9 cellular contexts compared by ENCODE assay signal in genomic region chr13:97359181-97360057, GRCh38.
DNase-seq lines count a peak whose midpoint lies in the region; ATAC-seq and TF ChIP-seq lines count a peak whose summit lies in the region.
"Had no signal": no experiment of that assay in that cellular context is flagged by ENCODE, and none has a peak within 500 bp of the region (broad histone marks: within the 10 kb centered on the region; RNA-seq: fewer than 3 reads in every experiment).

No MANE protein-coding gene starts in this region.

- H3K27ac Mint-ChIP-seq in naive B cell, result no peak overlapping the region
- H3K27ac Mint-ChIP-seq: dendritic cell treated with granulocyte-macrophage colony-stimulating factor and Interleukin-4, amounts not matched to agents 40 ng/mL and 50 ng/mL, for 4 days had no signal

- DNase-seq in DMS 273 (lab: John Stamatoyannopoulos, UW; ENCODE audit: unreplicated experiment) (peak; percentile 75), NCI-H510A treated with DMSO at 0.1 percent for 48 hours (lab: John Stamatoyannopoulos, UW) (peak; percentile 71), epithelial cell of esophagus (ENCODE audit: low read depth) (peak; percentile 81), naive B cell (peak; percentile 46), thyroid gland (peak; percentile 34 to 35)
- DNase-seq in activated CD4-positive, alpha-beta T cell treated with anti-CD3 and anti-CD28 coated beads, Interleukin-2, amount 50 U/mL, for 48 hours, result peak; percentile 22 to 42

- WGBS in thyroid gland, 2 donors, result 44 to 49% methylated on average over 8 of the region's 8 CpGs

- peak overlapping the region in 1 of 3 donors; percentile 30 for H3K27ac ChIP-seq in thyroid gland

- intact Hi-C loops in thyroid gland (cut with DNase I), result loop anchor here (5.0 kb wide), 1 partner anchor 247 kb away; no protein-coding TSS in a partner anchor

- H3K4me3 Mint-ChIP-seq in naive B cell, result no peak overlapping the region
- H3K4me3 Mint-ChIP-seq: dendritic cell treated with granulocyte-macrophage colony-stimulating factor and Interleukin-4, amounts not matched to agents 40 ng/mL and 50 ng/mL, for 4 days had no signal

- no peaks in the 10 kb centered on the region for H3K27me3 ChIP-seq in thyroid gland

- no peaks in the 10 kb centered on the region for H3K36me3 ChIP-seq in thyroid gland

- H3K36me3 Mint-ChIP-seq in naive B cell, result peaks cover 30 to 38% of the 10 kb centered on the region in 2 donors

- no peaks in the 10 kb centered on the region for H3K9me3 ChIP-seq in thyroid gland

- peaks cover 0 to 15% (median 0%) of the 10 kb centered on the region in 3 donors for H3K4me1 Mint-ChIP-seq in naive B cell

- peaks cover 14 to 17% of the 10 kb centered on the region in 2 donors for H3K4me1 ChIP-seq in thyroid gland

- no peaks in the 10 kb centered on the region for H3K9me3 Mint-ChIP-seq in naive B cell
- H3K9me3 Mint-ChIP-seq: dendritic cell treated with granulocyte-macrophage colony-stimulating factor and Interleukin-4, amounts not matched to agents 40 ng/mL and 50 ng/mL, for 4 days had no signal

- ATAC-seq in GM19395 (IDR thresholded peaks at IDR 0.05; ENCODE audit: unreplicated experiment), result peak; percentile 96
- peak; percentile 90 for ATAC-seq in HG03439 (IDR thresholded peaks at IDR 0.05; ENCODE audit: unreplicated experiment)
- ATAC-seq in naive B cell (ENCODE audit: low read depth in 2 of 2), result peak; percentile 77 to 91

- TF ChIP-seq CTCF in epithelial cell of esophagus (IDR thresholded peaks at IDR 0.05; ENCODE audit: insufficient read depth, low read depth, low read length, missing control alignments), result peak; percentile 93
- TF ChIP-seq CTCF in thyroid gland (IDR thresholded peaks at IDR 0.05), result peak; percentile 49 to 86 (median 75)

- no peaks in the 10 kb centered on the region for H3K27me3 Mint-ChIP-seq in naive B cell
- H3K27me3 Mint-ChIP-seq: dendritic cell treated with granulocyte-macrophage colony-stimulating factor and Interleukin-4, amounts not matched to agents 40 ng/mL and 50 ng/mL, for 4 days had no signal

- TF ChIP-seq POLR2A in thyroid gland (IDR thresholded peaks at IDR 0.05), result no peak

- no peak overlapping the region for H3K4me3 ChIP-seq in epithelial cell of esophagus (ENCODE audit: low read length)
- H3K4me3 ChIP-seq in thyroid gland (replicated peaks in 1 of 3), result no peak overlapping the region
